ENCODE assay signal across 8 cellular contexts in genomic region chr9:70260007-70260443, GRCh38. TPM values are rescaled to one million over a fixed set of nuclear protein-coding genes. Genes with fewer than 3 reads are reported as not detected.
DNase-seq lines count a peak whose midpoint lies in the region; ATAC-seq and TF ChIP-seq lines count a peak whose summit lies in the region.

No MANE protein-coding gene starts in this region.

- POLR2A ChIA-PET in AG04449 (lab: Yijun Ruan, JAX), result no interaction called here

- H3K36me3 ChIP-seq in mucosa of stomach (ENCODE audit: control insufficient read depth, insufficient read depth, low read length), result no peaks in the 10 kb centered on the region

- H3K36me3 Mint-ChIP-seq in central memory CD8-positive, alpha-beta T cell (ENCODE audit: insufficient read depth), result peaks cover 17% of the 10 kb centered on the region

- H3K4me1 ChIP-seq in mucosa of stomach (ENCODE audit: control insufficient read depth, insufficient read depth, low read length), result peaks cover 54% of the 10 kb centered on the region

- H3K4me1 Mint-ChIP-seq in central memory CD8-positive, alpha-beta T cell, result peaks cover 54% of the 10 kb centered on the region

- ATAC-seq in central memory CD8-positive, alpha-beta T cell (replicated peaks; ENCODE audit: extremely low read depth, poor library complexity, severe bottlenecking), result no peak
- no peak for ATAC-seq in HG03135 (IDR thresholded peaks at IDR 0.05; ENCODE audit: unreplicated experiment)

- CTCF ChIA-PET in AG04449 (lab: Yijun Ruan, JAX), result interaction anchor here (1.3 kb wide), 1 partner anchor 32 kb away, joined by 3 read pairs; no protein-coding TSS in a partner anchor

- peak overlapping the region; percentile 87 for H3K4me3 ChIP-seq in AG04449 (ENCODE audit: low read depth, low read length)
- peak overlapping the region; percentile 75 for H3K4me3 ChIP-seq in Jurkat, Clone E6-1 (ENCODE audit: low read length)
- H3K4me3 ChIP-seq in mucosa of stomach (ENCODE audit: low read length), result peak overlapping the region; percentile 83

- H3K27me3 Mint-ChIP-seq in central memory CD8-positive, alpha-beta T cell, result no peaks in the 10 kb centered on the region

- no peak for DNase-seq in AG04449 (ENCODE audit: low read depth, low spot score)
- no peak for DNase-seq in Jurkat, Clone E6-1 (ENCODE audit: low read depth, low spot score)
- DNase-seq in central memory CD8-positive, alpha-beta T cell (ENCODE audit: low spot score in 2 of 2), result no peak
- DNase-seq in stimulated activated CD4-positive, alpha-beta T cell treated with anti-CD3 and anti-CD28 coated beads, Interleukin-2, amount 100 ng/mL, for 24 hours, result no peak
- no peak for DNase-seq in NCI-H446 (lab: John Stamatoyannopoulos, UW)
- DNase-seq in NCI-H526 treated with DMSO at 0.1 percent for 48 hours (lab: John Stamatoyannopoulos, UW), result no peak

- no peaks in the 10 kb centered on the region for H3K9me3 ChIP-seq in mucosa of stomach (ENCODE audit: control insufficient read depth, low read length)

- peak overlapping the region; percentile 97 for H3K27ac Mint-ChIP-seq in central memory CD8-positive, alpha-beta T cell (ENCODE audit: low read depth)

- peak overlapping the region; percentile 90 for H3K4me3 Mint-ChIP-seq in central memory CD8-positive, alpha-beta T cell

- no peak overlapping the region for H3K9ac ChIP-seq in mucosa of stomach (ENCODE audit: low read length)

- TF ChIP-seq CTCF in AG04449 (IDR thresholded peaks at IDR 0.05; ENCODE audit: insufficient read depth, low read length, missing control alignments), result no peak

- no peaks in the 10 kb centered on the region for H3K27me3 ChIP-seq in mucosa of stomach (ENCODE audit: control insufficient read depth, insufficient read depth, low read length)

- H3K9me3 Mint-ChIP-seq in central memory CD8-positive, alpha-beta T cell, result no peaks in the 10 kb centered on the region

RNA-seq across cellular contexts. Expression of gene SMC5, which starts 1.2 kb away (rescaled TPM):
- 40.9 TPM for polyA plus RNA-seq in Jurkat, Clone E6-1 (2012; ENCODE audit: insufficient read depth, insufficient read length)
